ENCODE assay signal across 32 cellular contexts in genomic region chrX:124151195-124151594, GRCh38.
"Had no signal": no experiment of that assay in that cellular context is flagged by ENCODE, and none has a peak within 500 bp of the region (broad histone marks: within the 10 kb centered on the region; RNA-seq: fewer than 3 reads in every experiment).

No MANE protein-coding gene starts in this region.

- H3K9ac ChIP-seq: SK-N-SH had no signal

- H3K9me2 ChIP-seq: SK-N-SH had no signal

- ATAC-seq: K562, Panc1 had no signal

- H2AFZ ChIP-seq: PC-9 had no signal

- H3K4me2 ChIP-seq: PC-9, SK-N-SH had no signal

- FAIRE-seq: K562 had no signal

- H3K36me3 ChIP-seq: MG63, SJSA1 had no signal

- H3K4me3 ChIP-seq: K562, MG63, PC-9, SJSA1 had no signal

- H3K4me1 ChIP-seq: SJSA1 had no signal

- H3K27me3 ChIP-seq: MG63, SJSA1 had no signal

- H3K27ac ChIP-seq: PC-9, SJSA1 had no signal

- H3K9me3 ChIP-seq: MG63, SJSA1, SK-N-SH had no signal

- DNase-seq: KG1, MG63, NCI-H1048, NCI-H1092 treated with DMSO at 0.1 percent for 48 hours, NCI-H1105 treated with DMSO at 0.1 percent for 48 hours, NCI-H1417, NCI-H1436, NCI-H146, NCI-H1694, NCI-H187, NCI-H1930, NCI-H2029 treated with DMSO at 0.1 percent for 48 hours, NCI-H2081 treated with DMSO at 0.1 percent for 48 hours, NCI-H2107, NCI-H2171, NCI-H226, NCI-H446 treated with DMSO at 0.1 percent for 48 hours, NCI-H510A, NCI-H524, NCI-H526, NCI-H69, NCI-H748 treated with DMSO at 0.1 percent for 48 hours, NCI-H82, PC-9, Right ventricle myocardium superior, RPMI8226, SHP77 treated with DMSO at 0.1 percent for 48 hours, SK-N-SH, SW 1271 had no signal
